Comparison of ENCODE assay signal across 9 cellular contexts in genomic region chr17:7435676-7436555, GRCh38. TPM values are rescaled to one million over a fixed set of nuclear protein-coding genes. Genes with fewer than 3 reads are reported as not detected.
DNase-seq lines count a peak whose midpoint lies in the region; ATAC-seq and TF ChIP-seq lines count a peak whose summit lies in the region.
"Had no signal": no experiment of that assay in that cellular context is flagged by ENCODE, and none has a peak within 500 bp of the region (broad histone marks: within the 10 kb centered on the region; RNA-seq: fewer than 3 reads in every experiment).

No MANE protein-coding gene starts in this region.

- POLR2A ChIA-PET in CD4-positive, alpha-beta T cell (lab: Charles Lee) = interaction anchor here (0.7 to 9.0 kb wide), 38 partner anchors 10 to 401 kb away, joined by 3 to 156 read pairs (median 6); partner anchors contain the start of genes ACAP1, DVL2, FXR2 and MPDU1

- H3K36me3 ChIP-seq in Loucy (ENCODE audit: insufficient read depth, low read length) = no peaks in the 10 kb centered on the region
- H3K36me3 ChIP-seq in duodenal mucosa (ENCODE audit: control insufficient read depth in 1 of 2, insufficient read depth in 2 of 2, low read length in 2 of 2) = no peaks in the 10 kb centered on the region
- H3K36me3 ChIP-seq in stomach = no peaks in the 10 kb centered on the region
- no peaks in the 10 kb centered on the region for H3K36me3 ChIP-seq in BE2C

- H3K9ac ChIP-seq in Loucy (ENCODE audit: low read depth, low read length, poor library complexity, severe bottlenecking) = peak overlapping the region; percentile 77
- peak overlapping the region; percentile 63 to 76 for H3K9ac ChIP-seq in duodenal mucosa (ENCODE audit: low read depth in 1 of 2, low read length in 2 of 2)

- H3K9me3 ChIP-seq in CD4-positive, alpha-beta T cell (ENCODE audit: control insufficient read depth, low read length) = no peaks in the 10 kb centered on the region
- H3K9me3 ChIP-seq in Loucy (ENCODE audit: insufficient read depth, low read depth, low read length) = no peaks in the 10 kb centered on the region
- H3K9me3 ChIP-seq in duodenal mucosa (ENCODE audit: control insufficient read depth in 1 of 2, low read length in 2 of 2) = no peaks in the 10 kb centered on the region
- H3K9me3 ChIP-seq in mononuclear cell (ENCODE audit: low read depth, low read length) = no peaks in the 10 kb centered on the region
- no peaks in the 10 kb centered on the region for H3K9me3 ChIP-seq in stomach
- H3K9me3 ChIP-seq in BE2C = no peaks in the 10 kb centered on the region

- peak overlapping the region; percentile 87 for H3K27ac Mint-ChIP-seq in CD4-positive, alpha-beta T cell

- H3K9me3 Mint-ChIP-seq in CD4-positive, alpha-beta T cell = no peaks in the 10 kb centered on the region

- WGBS in stomach, 5 donors = 4 to 11% (median 5%) methylated on average over 30 to 49 of the region's 49 CpGs

- H3F3A ChIP-seq in Loucy (ENCODE audit: low read depth) = no peaks in the 10 kb centered on the region; the same call in 1 of the 2 replicates

- H3K79me2 ChIP-seq in Loucy (ENCODE audit: insufficient read depth, low read length) = peaks cover 43% of the 10 kb centered on the region; the same call in 1 of the 2 replicates

- CTCF ChIA-PET in CD4-positive, alpha-beta T cell (lab: Charles Lee) = interaction anchor here (0.8 to 4.8 kb wide), 30 partner anchors 11 to 390 kb away, joined by 3 to 61 read pairs (median 6); partner anchors contain the start of genes FXR2, POLR2A, SENP3 and SLC35G6

- intact Hi-C loops in CD4-positive, alpha-beta T cell (cut with DNase I, micrococcal nuclease) = loop anchor here (1.0 to 10.0 kb wide), 16 partner anchors 19 to 389 kb away; partner anchors contain the start of genes CTDNEP1 (in 1 of the 2), EIF5A (in 1 of the 2), ELP5 (in 1 of the 2) and KCTD11 (in 1 of the 2)
- intact Hi-C loops in stomach (cut with DNase I; ENCODE audit: low total_unique reads) = loop anchor here (5.0 kb wide), 1 partner anchor 41 kb away; the partner anchor contains the start of gene ZBTB4

- H3K9me2 ChIP-seq in Loucy (replicated peaks; ENCODE audit: low read depth, low read length) = no peaks in the 10 kb centered on the region

- H3K27me3 Mint-ChIP-seq in CD4-positive, alpha-beta T cell = peaks cover 23% of the 10 kb centered on the region

- H3K4me1 ChIP-seq in Loucy (ENCODE audit: insufficient read depth, low read length, poor library complexity, severe bottlenecking) (peaks cover 27% of the 10 kb centered on the region), duodenal mucosa (ENCODE audit: control insufficient read depth in 1 of 2, insufficient read depth in 2 of 2, low read length in 2 of 2) (peaks cover 36 to 38% of the 10 kb centered on the region in 2 donors), mononuclear cell (ENCODE audit: insufficient read depth, low read length) (peaks cover 53% of the 10 kb centered on the region), stomach (peaks cover 34 to 63% (median 60%) of the 10 kb centered on the region in 4 donors), BE2C (no peaks in the 10 kb centered on the region)

- peaks cover 48% of the 10 kb centered on the region for H3K4me1 Mint-ChIP-seq in CD4-positive, alpha-beta T cell (ENCODE audit: low read depth)

- peaks cover 13% of the 10 kb centered on the region for H4K20me1 ChIP-seq in Loucy (ENCODE audit: insufficient read depth, low read length, poor library complexity, severe bottlenecking)

- H3K4me3 ChIP-seq in Loucy (ENCODE audit: low read length, poor library complexity, severe bottlenecking) = peak overlapping the region; percentile 95
- H3K4me3 ChIP-seq in duodenal mucosa (ENCODE audit: low read depth in 1 of 2, low read length in 2 of 2) = peak overlapping the region; percentile 69 to 85
- peak overlapping the region; percentile 44 for H3K4me3 ChIP-seq in mononuclear cell (ENCODE audit: low read length)
- peak overlapping the region; percentile 47 to 62 (median 54) for H3K4me3 ChIP-seq in stomach
- H3K4me3 ChIP-seq in BE2C (ENCODE audit: low read depth, low read length) = no peak overlapping the region

- no peak for TF ChIP-seq POLR2A in stomach (IDR thresholded peaks at IDR 0.05)

- H3K27ac ChIP-seq in CD4-positive, alpha-beta T cell (ENCODE audit: low read depth, low read length) = peak overlapping the region; percentile 83
- peak overlapping the region; percentile 89 for H3K27ac ChIP-seq in duodenal mucosa (ENCODE audit: low read depth, low read length)
- peak overlapping the region; percentile 79 to 90 (median 84) for H3K27ac ChIP-seq in stomach

- TF ChIP-seq EP300 in stomach (IDR thresholded peaks at IDR 0.05) = no peak

- H3K36me3 Mint-ChIP-seq in CD4-positive, alpha-beta T cell (ENCODE audit: low read depth) = peaks cover 4% of the 10 kb centered on the region

- peaks cover 27% of the 10 kb centered on the region for H3K27me3 ChIP-seq in CD4-positive, alpha-beta T cell (ENCODE audit: control insufficient read depth, insufficient read depth, low read length)
- no peaks in the 10 kb centered on the region for H3K27me3 ChIP-seq in Loucy (ENCODE audit: insufficient read depth, low read length, poor library complexity, severe bottlenecking)
- peaks cover 18 to 25% of the 10 kb centered on the region in 2 donors for H3K27me3 ChIP-seq in duodenal mucosa (ENCODE audit: control insufficient read depth in 1 of 2, insufficient read depth in 2 of 2, low read length in 2 of 2)
- peaks cover 24% of the 10 kb centered on the region for H3K27me3 ChIP-seq in mononuclear cell (ENCODE audit: insufficient read depth, low read length)
- peaks cover 11 to 75% (median 34%) of the 10 kb centered on the region in 3 donors for H3K27me3 ChIP-seq in stomach
- peaks cover 9% of the 10 kb centered on the region for H3K27me3 ChIP-seq in BE2C

- peak overlapping the region; percentile 78 for H2AFZ ChIP-seq in Loucy (ENCODE audit: low read length)

- ATAC-seq in CD4-positive, alpha-beta T cell (ENCODE audit: poor library complexity) = peak; percentile 38
- ATAC-seq in GM21423 (IDR thresholded peaks at IDR 0.05; ENCODE audit: unreplicated experiment) = peak; percentile 19

- TF ChIP-seq CTCF in CD4-positive, alpha-beta T cell (IDR thresholded peaks at IDR 0.05) = peak; percentile 63
- TF ChIP-seq CTCF in Loucy (conservative IDR thresholded peaks at IDR 0.05; ENCODE audit: low read length) = peak; percentile 56
- TF ChIP-seq CTCF in stomach (IDR thresholded peaks at IDR 0.05) = no peak
- no peak for TF ChIP-seq CTCF in BE2C (IDR thresholded peaks at IDR 0.05; ENCODE audit: low read depth, low read length)

- DNase-seq in CD4-positive, alpha-beta T cell = peak; percentile 29 to 67 (median 47)
- DNase-seq in activated CD4-positive, CD25-positive, alpha-beta regulatory T cell treated with anti-CD3 and anti-CD28 coated beads, Interleukin-2, amount 50 U/mL, for 72 hours = peak; percentile 65
- peak; percentile 53 for DNase-seq in stomach
- DNase-seq in BE2C = no peak

- H3K4me2 ChIP-seq in Loucy (ENCODE audit: low read depth, low read length, poor library complexity, severe bottlenecking) = peak overlapping the region; percentile 95

- peak overlapping the region; percentile 87 for H3K4me3 Mint-ChIP-seq in CD4-positive, alpha-beta T cell

RNA-seq across cellular contexts. Expression of gene TMEM102, which starts 0.7 kb away (rescaled TPM):
- 1 to 10 TPM; 6.8 to 7.1 TPM for total RNA-seq in CD4-positive, alpha-beta T cell
- total RNA-seq in mononuclear cell = 4.6 TPM
- total RNA-seq in stomach = 10 to 100 TPM in 2 of 5 donors, 1 to 10 TPM in 2, not detected in 1; 1.3 to 48.4 (median 9.0) TPM
- polyA plus RNA-seq in stomach = 1 to 10 TPM; 4.5 to 7.9 (median 6.4) TPM
- polyA plus RNA-seq in BE2C (2012; ENCODE audit: insufficient read depth, insufficient read length, low read depth) = 1.1 TPM

RNA-seq across cellular contexts. Expression of gene FGF11, which starts 3.4 kb away (rescaled TPM):
- total RNA-seq in CD4-positive, alpha-beta T cell = 1 to 10 TPM; 1.5 to 1.7 TPM
- total RNA-seq in mononuclear cell (0.21 TPM), stomach (10 to 100 TPM in 1 of 5 donors, under 1 TPM in 1, not detected in 3; 0.37 to 15.6 TPM)
- 1 to 10 TPM in 1 of 3 donors, under 1 TPM in 1, not detected in 1; 0.50 to 2.9 TPM for polyA plus RNA-seq in stomach
- polyA plus RNA-seq in BE2C (2012; ENCODE audit: insufficient read depth, insufficient read length, low read depth) = 7.1 TPM

RNA-seq across cellular contexts. Expression of gene SPEM3, which starts 7.3 kb away (rescaled TPM):
- not detected for total RNA-seq in CD4-positive, alpha-beta T cell
- total RNA-seq in mononuclear cell (under 0.01 TPM), stomach (not detected)
- not detected for polyA plus RNA-seq in stomach
- not detected for polyA plus RNA-seq in BE2C (2012; ENCODE audit: insufficient read depth, insufficient read length, low read depth)
- total RNA-seq: LHCN-M2 had no signal

RNA-seq across cellular contexts. Expression of gene CHRNB1, which starts 8.9 kb away (rescaled TPM):
- 1 to 10 TPM; 1.6 to 2.2 TPM for total RNA-seq in CD4-positive, alpha-beta T cell
- 3.3 TPM for total RNA-seq in mononuclear cell
- 1 to 10 TPM in 3 of 5 donors, not detected in 2; 1.8 to 6.4 (median 4.2) TPM for total RNA-seq in stomach
- polyA plus RNA-seq in stomach = 10 to 100 TPM in 2 of 3 donors, 1 to 10 TPM in 1; 9.2 to 12.0 (median 10.7) TPM
- 4.6 TPM for polyA plus RNA-seq in BE2C (2012; ENCODE audit: insufficient read depth, insufficient read length, low read depth)

RNA-seq across cellular contexts. Expression of gene SPEM2, which starts 10.5 kb away (rescaled TPM):
- total RNA-seq in CD4-positive, alpha-beta T cell = not detected
- total RNA-seq in mononuclear cell (not detected), stomach (not detected)
- not detected for polyA plus RNA-seq in stomach
- not detected for polyA plus RNA-seq in BE2C (2012; ENCODE audit: insufficient read depth, insufficient read length, low read depth)
- total RNA-seq: LHCN-M2 had no signal

Comparison
In these comparisons a context has a peak if more than half of its experiments do, and no peak if none do; other contexts are left out.
1. CTCF ChIP-seq: peak in CD4-positive, alpha-beta T cell (single experiment) and Loucy (single experiment); none in stomach (0 of 7) and BE2C (single experiment).
2. Peak in every context shown above with its lines, with median percentiles within 50 percentile points of each other: H3K27ac ChIP-seq.